14 cellular contexts compared by ENCODE assay signal in genomic region chr3:56792201-56792600, GRCh38. TPM values are rescaled to one million over a fixed set of nuclear protein-coding genes. Genes with fewer than 3 reads are reported as not detected.
DNase-seq lines count a peak whose midpoint lies in the region; ATAC-seq and TF ChIP-seq lines count a peak whose summit lies in the region.
"Had no signal": no experiment of that assay in that cellular context is flagged by ENCODE, and none has a peak within 500 bp of the region (broad histone marks: within the 10 kb centered on the region; RNA-seq: fewer than 3 reads in every experiment).

No MANE protein-coding gene starts in this region.

- no peak for TF ChIP-seq CTCF in smooth muscle cell (IDR thresholded peaks at IDR 0.05; ENCODE audit: borderline replicate concordance, insufficient read depth, poor library complexity, severe bottlenecking)

- peaks cover 19% of the 10 kb centered on the region for H3F3A ChIP-seq in smooth muscle cell (ENCODE audit: low read depth)

- H3K27ac Mint-ChIP-seq in activated T-cell treated with anti-CD3 and anti-CD28 coated beads, Interleukin-2, amount 50 U/mL, for 72 hours: peak overlapping the region; percentile 81
- peak overlapping the region; percentile 92 for H3K27ac Mint-ChIP-seq in activated naive CD8-positive, alpha-beta T cell treated with anti-CD3 and anti-CD28 coated beads, Interleukin-2, amount 50 U/mL, for 24 hours

- peaks cover 100% of the 10 kb centered on the region for H4K20me1 ChIP-seq in smooth muscle cell (ENCODE audit: low read depth)

- H3K27me3 ChIP-seq in smooth muscle cell (ENCODE audit: low read depth): no peaks in the 10 kb centered on the region
- H3K27me3 ChIP-seq: gastroesophageal sphincter had no signal

- H3K4me3 ChIP-seq in smooth muscle cell: no peak overlapping the region
- H3K4me3 ChIP-seq: gastroesophageal sphincter had no signal

- no peak overlapping the region for H2AFZ ChIP-seq in smooth muscle cell (ENCODE audit: low read depth)
- H2AFZ ChIP-seq: parathyroid adenoma had no signal

- no peaks in the 10 kb centered on the region for H3K36me3 ChIP-seq in smooth muscle cell (ENCODE audit: low read depth)
- H3K36me3 ChIP-seq: gastroesophageal sphincter had no signal

- peaks cover 95% of the 10 kb centered on the region for H3K4me1 Mint-ChIP-seq in activated T-cell treated with anti-CD3 and anti-CD28 coated beads, Interleukin-2, amount 50 U/mL, for 72 hours (ENCODE audit: low read depth)
- peaks cover 90% of the 10 kb centered on the region for H3K4me1 Mint-ChIP-seq in activated T-cell treated with anti-CD3 and anti-CD28 coated beads, Interleukin-2, amount 50 U/mL, for 4 hours (ENCODE audit: low read depth)
- H3K4me1 Mint-ChIP-seq in activated naive CD8-positive, alpha-beta T cell treated with anti-CD3 and anti-CD28 coated beads, Interleukin-2, amount 50 U/mL, for 24 hours: peaks cover 95% of the 10 kb centered on the region

- H3K36me3 Mint-ChIP-seq in activated T-cell treated with anti-CD3 and anti-CD28 coated beads, Interleukin-2, amount 50 U/mL, for 72 hours (ENCODE audit: insufficient read depth in 2 of 2): peaks cover 3 to 9% of the 10 kb centered on the region in 2 donors
- H3K36me3 Mint-ChIP-seq in activated T-cell treated with anti-CD3 and anti-CD28 coated beads, Interleukin-2, amount 50 U/mL, for 4 hours (ENCODE audit: insufficient read depth): peaks cover 21% of the 10 kb centered on the region
- peaks cover 33% of the 10 kb centered on the region for H3K36me3 Mint-ChIP-seq in activated naive CD8-positive, alpha-beta T cell treated with anti-CD3 and anti-CD28 coated beads, Interleukin-2, amount 50 U/mL, for 24 hours (ENCODE audit: low read depth)

- no peak overlapping the region for H3K9ac ChIP-seq in smooth muscle cell (ENCODE audit: low read depth)
- H3K9ac ChIP-seq: parathyroid adenoma had no signal

- 86% methylated on average over 1 of the region's 1 CpG for WGBS in smooth muscle cell (ENCODE audit: low lambda C conversion rate)

- H3K4me3 Mint-ChIP-seq in activated T-cell treated with anti-CD3 and anti-CD28 coated beads, Interleukin-2, amount 50 U/mL, for 72 hours: peak overlapping the region; percentile 20 to 60
- no peak overlapping the region for H3K4me3 Mint-ChIP-seq in activated T-cell treated with anti-CD3 and anti-CD28 coated beads, Interleukin-2, amount 50 U/mL, for 4 hours
- peak overlapping the region; percentile 3 for H3K4me3 Mint-ChIP-seq in activated naive CD8-positive, alpha-beta T cell treated with anti-CD3 and anti-CD28 coated beads, Interleukin-2, amount 50 U/mL, for 24 hours

- no peaks in the 10 kb centered on the region for H3K4me1 ChIP-seq in smooth muscle cell (ENCODE audit: low read depth)

- peaks cover 0 to 3% of the 10 kb centered on the region in 2 donors for H3K9me3 Mint-ChIP-seq in activated T-cell treated with anti-CD3 and anti-CD28 coated beads, Interleukin-2, amount 50 U/mL, for 72 hours
- no peaks in the 10 kb centered on the region for H3K9me3 Mint-ChIP-seq in activated T-cell treated with anti-CD3 and anti-CD28 coated beads, Interleukin-2, amount 50 U/mL, for 4 hours
- H3K9me3 Mint-ChIP-seq in activated naive CD8-positive, alpha-beta T cell treated with anti-CD3 and anti-CD28 coated beads, Interleukin-2, amount 50 U/mL, for 24 hours: peaks cover 4% of the 10 kb centered on the region

- peak in 1 of 2 donors; percentile 22 for DNase-seq in activated T-cell treated with anti-CD3 and anti-CD28 coated beads, Interleukin-2, amount 50 U/mL, for 72 hours
- DNase-seq in activated T-cell treated with anti-CD3 and anti-CD28 coated beads, Interleukin-2, amount 50 U/mL, for 4 hours: no peak
- DNase-seq in MV-4-11 (lab: John Stamatoyannopoulos, UW) (peak; percentile 64), smooth muscle cell (lab: John Stamatoyannopoulos, UW; ENCODE audit: unreplicated experiment) (no peak), NCI-H2196 treated with DMSO at 0.1 percent for 48 hours (lab: John Stamatoyannopoulos, UW; ENCODE audit: unreplicated experiment) (no peak)
- DNase-seq in activated naive CD8-positive, alpha-beta T cell treated with anti-CD3 and anti-CD28 coated beads, Interleukin-2, amount 50 U/mL, for 24 hours: no peak
- DNase-seq: activated CD4-positive, CD25-positive, alpha-beta regulatory T cell treated with anti-CD3 and anti-CD28 coated beads, Interleukin-2, amount 50 U/mL, for 72 hours; activated gamma-delta T cell treated with Interleukin-2 at 50 U/mL for 16 hours; GOT3; NCI-H1436 had no signal

- ATAC-seq in activated T-cell treated with anti-CD3 and anti-CD28 coated beads, Interleukin-2, amount 50 U/mL, for 72 hours (replicated peaks in 1 of 2): peak in 1 of 2 donors; percentile 10
- no peak for ATAC-seq in activated T-cell treated with anti-CD3 and anti-CD28 coated beads, Interleukin-2, amount 50 U/mL, for 4 hours
- no peak for ATAC-seq in activated naive CD8-positive, alpha-beta T cell treated with anti-CD3 and anti-CD28 coated beads, Interleukin-2, amount 50 U/mL, for 24 hours
- ATAC-seq in HG02884 (IDR thresholded peaks at IDR 0.05; ENCODE audit: unreplicated experiment) (no peak), HG02759 (IDR thresholded peaks at IDR 0.05; ENCODE audit: unreplicated experiment) (no peak)
- ATAC-seq: gastroesophageal sphincter had no signal

- peak overlapping the region; percentile 62 for H3K4me2 ChIP-seq in smooth muscle cell

- H3K27ac ChIP-seq in smooth muscle cell (ENCODE audit: low read depth): peak overlapping the region; percentile 55
- H3K27ac ChIP-seq: gastroesophageal sphincter, parathyroid adenoma had no signal

- no peaks in the 10 kb centered on the region for H3K9me3 ChIP-seq in smooth muscle cell (replicated peaks; ENCODE audit: low read depth)
- H3K9me3 ChIP-seq: gastroesophageal sphincter had no signal

- no peaks in the 10 kb centered on the region for H3K27me3 Mint-ChIP-seq in activated T-cell treated with anti-CD3 and anti-CD28 coated beads, Interleukin-2, amount 50 U/mL, for 72 hours (ENCODE audit: low read depth)
- no peaks in the 10 kb centered on the region for H3K27me3 Mint-ChIP-seq in activated T-cell treated with anti-CD3 and anti-CD28 coated beads, Interleukin-2, amount 50 U/mL, for 4 hours (ENCODE audit: low read depth)
- H3K27me3 Mint-ChIP-seq in activated naive CD8-positive, alpha-beta T cell treated with anti-CD3 and anti-CD28 coated beads, Interleukin-2, amount 50 U/mL, for 24 hours: no peaks in the 10 kb centered on the region

- H3K79me2 ChIP-seq in smooth muscle cell (ENCODE audit: low read depth): peaks cover 100% of the 10 kb centered on the region

RNA-seq across cellular contexts. Expression of gene ARHGEF3, which starts 9.5 kb away (rescaled TPM):
- total RNA-seq in activated T-cell treated with anti-CD3 and anti-CD28 coated beads, Interleukin-2, amount 50 U/mL, for 72 hours: 10 to 100 TPM; 21.1 to 43.6 TPM
- total RNA-seq in activated T-cell treated with anti-CD3 and anti-CD28 coated beads, Interleukin-2, amount 50 U/mL, for 4 hours: 10 to 100 TPM; 42.4 to 53.9 (median 44.7) TPM
- 131 and 139 TPM in 2 replicates for total RNA-seq in smooth muscle cell
- 90.5 and 137 TPM in 2 replicates for polyA plus RNA-seq in smooth muscle cell
